8 cellular contexts compared by ENCODE assay signal in the genomic region with DNA sequence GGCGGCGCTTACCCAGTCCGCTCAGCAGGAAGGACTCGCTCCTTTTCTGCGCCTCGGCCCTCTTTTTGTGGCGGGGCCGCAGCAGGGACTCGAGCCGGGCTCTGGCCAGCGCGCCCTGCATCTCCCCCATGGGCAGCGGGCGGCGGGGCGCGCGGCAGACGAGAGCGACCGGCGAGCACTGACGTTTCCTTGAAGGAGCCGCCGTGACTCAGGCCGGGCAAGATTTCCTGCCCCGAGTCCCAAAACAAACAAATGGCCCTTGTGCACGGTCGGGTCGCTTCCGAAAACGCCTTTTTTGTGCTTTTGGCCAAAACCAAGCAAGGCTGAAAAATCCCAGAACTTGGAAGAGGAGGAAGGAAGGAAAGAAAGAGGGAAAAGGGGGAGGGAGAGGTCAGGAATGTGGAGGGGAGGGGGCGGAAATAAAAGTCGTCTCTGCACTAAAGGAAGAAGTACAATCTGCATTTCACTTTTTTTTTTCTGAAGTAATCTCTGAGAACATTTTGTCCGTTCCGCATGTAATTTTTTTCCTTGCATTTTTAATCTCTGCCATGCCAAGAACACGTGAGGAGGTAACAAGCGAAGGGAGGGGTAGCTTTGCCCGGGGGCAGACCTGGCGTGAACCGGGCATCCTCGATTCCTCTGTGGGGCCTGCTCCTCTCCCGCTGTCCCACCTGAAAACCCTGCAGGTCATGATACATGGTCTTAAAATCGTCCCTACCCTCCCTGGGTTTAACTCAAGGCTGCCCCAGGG.
DNase-seq lines count a peak whose midpoint lies in the region; ATAC-seq and TF ChIP-seq lines count a peak whose summit lies in the region.

No MANE protein-coding gene starts in this region.

- ATAC-seq in HG02852 (IDR thresholded peaks at IDR 0.05; ENCODE audit: unreplicated experiment) (peak; percentile 24), GM19455 (IDR thresholded peaks at IDR 0.05; ENCODE audit: unreplicated experiment) (no peak)

- H3K4me2 ChIP-seq in PC-9: peak overlapping the region; percentile 92

- peaks cover 17% of the 10 kb centered on the region for H3F3A ChIP-seq in PC-9 (ENCODE audit: insufficient read depth, low read depth)

- in situ Hi-C loops in GM13977 (cut with MboI; ENCODE audit: low pct_unique_long_range_greater_than_20kb, low sequenced_read_pairs, unreplicated experiment): loop anchor here (10.0 kb wide), 1 partner anchor 469 kb away; no protein-coding TSS in a partner anchor

- H3K27me3 ChIP-seq in PC-9 (ENCODE audit: insufficient read depth, low read depth) (no peaks in the 10 kb centered on the region), adrenal gland (no peaks in the 10 kb centered on the region), right atrium auricular region (no peaks in the 10 kb centered on the region)

- H3K4me3 ChIP-seq in PC-9 (peak overlapping the region; percentile 73), adrenal gland (peak overlapping the region in 3 of 4 donors; percentile 61 to 94 (median 64)), right atrium auricular region (peak overlapping the region; percentile 55 to 76)

- no peaks in the 10 kb centered on the region for H3K9me2 ChIP-seq in PC-9 (ENCODE audit: insufficient read depth)

- H3K27ac Mint-ChIP-seq in progenitor cell of endocrine pancreas: peak overlapping the region; percentile 92

- peaks cover 15% of the 10 kb centered on the region for H3K27me3 Mint-ChIP-seq in progenitor cell of endocrine pancreas

- no peak for TF ChIP-seq POLR2A in adrenal gland (IDR thresholded peaks at IDR 0.05)

- H3K4me1 ChIP-seq in PC-9 (replicated peaks; ENCODE audit: insufficient read depth) (peaks cover 21% of the 10 kb centered on the region), adrenal gland (replicated peaks in 1 of 2) (peaks cover 16 to 52% of the 10 kb centered on the region in 2 donors), right atrium auricular region (peaks cover 0 to 42% of the 10 kb centered on the region in 2 donors)

- TF ChIP-seq CTCF in GM13977 (IDR thresholded peaks at IDR 0.05; ENCODE audit: extremely low read depth, insufficient read depth, missing control alignments): no peak
- no peak for TF ChIP-seq CTCF in PC-9 (conservative IDR thresholded peaks at IDR 0.05)
- no peak for TF ChIP-seq CTCF in adrenal gland (IDR thresholded peaks at IDR 0.05)
- TF ChIP-seq CTCF in right atrium auricular region (IDR thresholded peaks at IDR 0.05): no peak
- no peak for TF ChIP-seq CTCF in progenitor cell of endocrine pancreas (IDR thresholded peaks at IDR 0.05; ENCODE audit: unreplicated experiment)

- H3K36me3 ChIP-seq in PC-9 (ENCODE audit: low read depth): peaks cover 31% of the 10 kb centered on the region
- H3K36me3 ChIP-seq in adrenal gland (replicated peaks in 1 of 2): peaks cover 0 to 29% of the 10 kb centered on the region in 2 donors
- peaks cover 29% of the 10 kb centered on the region for H3K36me3 ChIP-seq in right atrium auricular region

- H3K4me1 Mint-ChIP-seq in progenitor cell of endocrine pancreas (ENCODE audit: low read depth): peaks cover 19% of the 10 kb centered on the region

- H3K27ac ChIP-seq in PC-9 (peak overlapping the region; percentile 84), adrenal gland (peak overlapping the region; percentile 94 to 100 (median 98)), right atrium auricular region (peak overlapping the region; percentile 94)

- H4K20me1 ChIP-seq in PC-9 (ENCODE audit: insufficient read depth): no peaks in the 10 kb centered on the region

- 1 to 2% (median 1%) methylated on average over 21 to 44 of the region's 44 CpGs for WGBS in adrenal gland, 4 donors

- POLR2A ChIA-PET in PC-9 (lab: Charles Lee; ENCODE audit: unreplicated experiment): no interaction called here

- no peaks in the 10 kb centered on the region for H3K9me3 ChIP-seq in PC-9 (ENCODE audit: insufficient read depth, low read depth)
- H3K9me3 ChIP-seq in adrenal gland (replicated peaks in 1 of 3): no peaks in the 10 kb centered on the region
- H3K9me3 ChIP-seq in right atrium auricular region: no peaks in the 10 kb centered on the region

- intact Hi-C loops in PC-9 (cut with micrococcal nuclease; ENCODE audit: unreplicated experiment) (loop anchor here (1.0 to 2.0 kb wide), 4 partner anchors 113 to 261 kb away; no protein-coding TSS in a partner anchor), adrenal gland (cut with DNase I) (loop anchor here (5.0 to 10.0 kb wide), 4 partner anchors 72 to 467 kb away; no protein-coding TSS in a partner anchor)

- DNase-seq in GM13977 (ENCODE audit: low spot score) (peak; percentile 50), PC-9 (peak; percentile 64 to 75), adrenal gland (peak; percentile 72 to 89 (median 82)), right atrium auricular region (ENCODE audit: low spot score) (peak; percentile 91), progenitor cell of endocrine pancreas (ENCODE audit: low spot score, unreplicated experiment) (no peak), OCI-M2 (lab: John Stamatoyannopoulos, UW; ENCODE audit: unreplicated experiment) (no peak)

- H3K4me3 Mint-ChIP-seq in progenitor cell of endocrine pancreas (ENCODE audit: low read depth): peak overlapping the region; percentile 89

- H3K36me3 Mint-ChIP-seq in progenitor cell of endocrine pancreas (ENCODE audit: insufficient read depth): peaks cover 15% of the 10 kb centered on the region

- H3K79me2 ChIP-seq in PC-9 (ENCODE audit: low read depth): peaks cover 19% of the 10 kb centered on the region; the same call in 1 of the 2 replicates

- no TSS peak for BruUV-seq in PC-9 (replicated peaks; lab: Mats Ljungman, UMichigan)

- H2AFZ ChIP-seq in PC-9: peak overlapping the region; percentile 96

- no peaks in the 10 kb centered on the region for H3K9me3 Mint-ChIP-seq in progenitor cell of endocrine pancreas (ENCODE audit: low read depth)

- CTCF ChIA-PET in PC-9 (lab: Charles Lee): no interaction called here

Comparison
In these comparisons a context has a peak if more than half of its experiments do, and no peak if none do; other contexts are left out.
1. DNase-seq: peak in GM13977 (single experiment), PC-9 (2 of 2), adrenal gland (7 of 7) and right atrium auricular region (single experiment); none in progenitor cell of endocrine pancreas (single experiment) and OCI-M2 (single experiment).
2. Peak in every context shown above with its lines, with median percentiles within 50 percentile points of each other: H3K27ac ChIP-seq and H3K4me3 ChIP-seq.